Comparison of ENCODE assay signal across 23 cellular contexts in the genomic region with DNA sequence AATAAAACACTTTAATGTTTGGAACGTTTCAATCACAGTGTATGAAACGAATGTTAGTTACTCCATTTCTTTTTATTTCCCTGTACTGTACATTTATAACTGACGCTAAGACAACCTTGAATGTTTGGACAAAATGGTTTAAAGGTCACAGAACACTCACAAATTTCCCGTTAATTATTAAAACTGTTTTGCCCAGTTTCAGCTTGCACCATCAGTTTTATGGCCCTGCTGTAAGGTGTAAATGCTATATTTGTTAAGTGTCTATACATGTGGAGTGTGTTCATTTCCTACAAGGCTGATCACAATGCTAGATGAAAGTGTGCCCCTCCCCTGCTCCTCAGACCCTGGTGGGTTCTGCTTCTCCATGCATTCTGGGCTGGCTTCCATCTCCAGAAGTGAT.
"Had no signal": no experiment of that assay in that cellular context is flagged by ENCODE, and none has a peak within 500 bp of the region (broad histone marks: within the 10 kb centered on the region; RNA-seq: fewer than 3 reads in every experiment).

No MANE protein-coding gene starts in this region.

- H3K36me3 ChIP-seq: brain microvascular endothelial cell, cardiac muscle cell had no signal

- H3K27ac ChIP-seq: brain microvascular endothelial cell, cardiac muscle cell, RWPE1 had no signal

- H3K27me3 ChIP-seq: brain microvascular endothelial cell, cardiac muscle cell had no signal

- DNase-seq: activated CD4-positive, alpha-beta T cell treated with anti-CD3 and anti-CD28 coated beads for 4 hours; activated CD8-positive, alpha-beta memory T cell treated with anti-CD3 and anti-CD28 coated beads, Interleukin-2, amount 50 U/mL, for 4 hours; activated CD8-positive, alpha-beta T cell treated with anti-CD3 and anti-CD28 coated beads for 36 hours; activated gamma-delta T cell treated with Interleukin-2 at 50 U/mL for 16 hours; activated naive CD4-positive, alpha-beta T cell treated with anti-CD3 and anti-CD28 coated beads, Interleukin-2, amount 10 ng/mL, durations not matched to agents 7 days and 5 days; activated naive CD8-positive, alpha-beta T cell treated with anti-CD3 and anti-CD28 coated beads for 36 hours; activated T-cell treated with anti-CD3 and anti-CD28 coated beads, Interleukin-2, amount 50 U/mL, for 72 hours; brain microvascular endothelial cell; KG1; NCI-H1092; NCI-H1417; NCI-H1694; NCI-H2029; NCI-H2107; NCI-H2171 treated with DMSO at 0.1 percent for 48 hours; NCI-H226; NCI-H526 treated with DMSO at 0.1 percent for 48 hours; NCI-H82; SHP77 had no signal

- ATAC-seq: activated CD4-positive, CD25-positive, alpha-beta regulatory T cell treated with anti-CD3 and anti-CD28 coated beads, Interleukin-2, amount 50 U/mL, for 24 hours; activated CD8-positive, alpha-beta T cell treated with anti-CD3 and anti-CD28 coated beads for 36 hours; activated T-cell treated with anti-CD3 and anti-CD28 coated beads, Interleukin-2, amount 50 U/mL, for 72 hours; Panc1 had no signal

- H3K4me3 ChIP-seq: cardiac muscle cell had no signal
